ENCODE assay signal across 8 cellular contexts in genomic region chr13:106566682-106567420, GRCh38.
DNase-seq lines count a peak whose midpoint lies in the region; ATAC-seq and TF ChIP-seq lines count a peak whose summit lies in the region.

No MANE protein-coding gene starts in this region.

- ATAC-seq in GM19035 (IDR thresholded peaks at IDR 0.05; ENCODE audit: unreplicated experiment) (peak; percentile 46), HG03139 (IDR thresholded peaks at IDR 0.05; ENCODE audit: unreplicated experiment) (peak; percentile 44)

- DNase-seq in COLO668 (lab: John Stamatoyannopoulos, UW; ENCODE audit: unreplicated experiment) (peak; percentile 79), NCI-H748 (lab: John Stamatoyannopoulos, UW; ENCODE audit: unreplicated experiment) (peak; percentile 67), globus pallidus (ENCODE audit: low spot score) (peak; percentile 44), NCI-H128 (lab: John Stamatoyannopoulos, UW; ENCODE audit: unreplicated experiment) (no peak)
- DNase-seq in activated effector memory CD4-positive, alpha-beta T cell treated with anti-CD3 and anti-CD28 coated beads, Interleukin-2, amount 50 U/mL, for 16 hours, result peak; percentile 76

- peak overlapping the region; percentile 92 to 97 for H3K4me3 ChIP-seq in neutrophil (ENCODE audit: low read depth in 1 of 2, low read length in 1 of 2)

- H3K9me3 ChIP-seq in neutrophil, result no peaks in the 10 kb centered on the region

- peak overlapping the region; percentile 96 for H3K27ac ChIP-seq in neutrophil

- H3K27me3 ChIP-seq in neutrophil, result no peaks in the 10 kb centered on the region

- no peak for TF ChIP-seq CTCF in neutrophil (IDR thresholded peaks at IDR 0.05)

- H3K4me1 ChIP-seq in neutrophil (ENCODE audit: control insufficient read depth in 1 of 2, insufficient read depth in 1 of 2, low read depth in 1 of 2, low read length in 1 of 2), result peaks cover 34 to 41% of the 10 kb centered on the region in 2 experiments

- no peaks in the 10 kb centered on the region for H3K36me3 ChIP-seq in neutrophil
